14 cellular contexts compared by ENCODE assay signal in the genomic region with DNA sequence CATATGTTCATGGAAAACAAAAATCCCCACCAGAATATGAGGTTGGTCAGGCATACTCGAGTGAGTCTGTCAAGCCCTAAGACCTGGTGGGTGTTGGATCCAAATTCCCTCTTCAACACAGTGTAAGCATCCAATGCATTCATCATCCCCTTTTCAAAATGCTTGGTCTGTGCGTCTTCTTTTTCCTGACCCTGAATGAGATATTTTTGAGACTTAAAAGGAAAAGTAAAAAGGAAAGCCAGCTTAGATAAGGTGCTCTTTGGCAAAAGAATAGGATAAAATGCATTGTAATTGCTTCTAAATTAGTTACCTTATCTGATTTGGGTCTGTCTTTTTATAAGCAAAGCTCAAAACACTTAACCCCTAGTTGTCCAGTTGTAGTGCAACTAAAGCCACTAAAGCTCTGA.
DNase-seq lines count a peak whose midpoint lies in the region; ATAC-seq and TF ChIP-seq lines count a peak whose summit lies in the region.
"Had no signal": no experiment of that assay in that cellular context is flagged by ENCODE, and none has a peak within 500 bp of the region (broad histone marks: within the 10 kb centered on the region; RNA-seq: fewer than 3 reads in every experiment).

No MANE protein-coding gene starts in this region.

- H3K9me3 ChIP-seq in WERI-Rb-1 (ENCODE audit: severe bottlenecking) (no peaks in the 10 kb centered on the region), H9 (ENCODE audit: control insufficient read depth, low read depth, low read length) (no peaks in the 10 kb centered on the region)
- H3K9me3 ChIP-seq: BLaER1 had no signal

- ATAC-seq in activated naive CD4-positive, alpha-beta T cell treated with anti-CD3 and anti-CD28 coated beads, Interleukin-2, amount 50 U/mL, for 72 hours: no peak
- peak; percentile 71 for ATAC-seq in SK-N-SH treated with all-trans-retinoic acid at 6 μM for 48 hours

- H3K27me3 ChIP-seq in WERI-Rb-1 (ENCODE audit: insufficient read depth, low read depth, severe bottlenecking) (no peaks in the 10 kb centered on the region), H9 (ENCODE audit: insufficient read depth, low read length) (no peaks in the 10 kb centered on the region)
- H3K27me3 ChIP-seq: BLaER1 had no signal

- no peak overlapping the region for H4K8ac ChIP-seq in H9 (replicated peaks; ENCODE audit: insufficient read length, low read depth, low read length)

- no peak overlapping the region for H2AK5ac ChIP-seq in H9 (ENCODE audit: insufficient read length, low read length)

- H2AFZ ChIP-seq in H9 (ENCODE audit: low read length): no peak overlapping the region

- no peak overlapping the region for H3K4ac ChIP-seq in H9 (ENCODE audit: low read depth, low read length)

- no peak overlapping the region for H3K23ac ChIP-seq in H9 (ENCODE audit: insufficient read length, low read depth, low read length)

- no CpG with 5 or more reads among the region's 2 CpGs for WGBS in H9 (ENCODE audit: extremely low coverage, insufficient read length, low lambda C conversion rate)

- no peaks in the 10 kb centered on the region for H4K20me1 ChIP-seq in H9 (ENCODE audit: control insufficient read depth, insufficient read depth, insufficient read length)
- H4K20me1 ChIP-seq: BLaER1 had no signal

- H3K9me3 Mint-ChIP-seq in activated naive CD4-positive, alpha-beta T cell treated with anti-CD3 and anti-CD28 coated beads, Interleukin-2, amount 10 ng/mL, durations not matched to agents 7 days and 5 days: peaks cover 9% of the 10 kb centered on the region
- H3K9me3 Mint-ChIP-seq in activated naive CD4-positive, alpha-beta T cell treated with anti-CD3 and anti-CD28 coated beads, Interleukin-2, amount 50 U/mL, for 72 hours: peaks cover 0 to 16% of the 10 kb centered on the region in 2 donors
- H3K9me3 Mint-ChIP-seq in H9: peaks cover 0 to 4% of the 10 kb centered on the region in 2 experiments; a peak in 2 of 5 replicates

- no peak overlapping the region for H3K18ac ChIP-seq in H9 (ENCODE audit: insufficient read length, low read depth, low read length)

- H3K27ac ChIP-seq in WERI-Rb-1: no peak overlapping the region
- H3K27ac ChIP-seq in H9 (ENCODE audit: insufficient read length, low read depth, low read length): no peak overlapping the region
- H3K27ac ChIP-seq: 22Rv1, BLaER1 had no signal

- H2BK12ac ChIP-seq in H9 (ENCODE audit: insufficient read length, low read depth, low read length): no peak overlapping the region

- H3K9ac ChIP-seq in H9 (ENCODE audit: extremely low read depth, insufficient read length, low read length): no peak overlapping the region
- H3K9ac ChIP-seq: BLaER1 had no signal

- no peak overlapping the region for H3T11ph ChIP-seq in H9 (ENCODE audit: low read length)

- peaks cover 31% of the 10 kb centered on the region for H3K4me1 Mint-ChIP-seq in activated naive CD4-positive, alpha-beta T cell treated with anti-CD3 and anti-CD28 coated beads, Interleukin-2, amount 10 ng/mL, durations not matched to agents 7 days and 5 days
- peaks cover 3 to 11% of the 10 kb centered on the region in 2 experiments; a peak in 3 of 4 replicates for H3K4me1 Mint-ChIP-seq in H9

- H3K36me3 ChIP-seq in WERI-Rb-1: no peaks in the 10 kb centered on the region
- H3K36me3 ChIP-seq: BLaER1 had no signal

- H3K79me1 ChIP-seq in H9 (ENCODE audit: insufficient read depth, low read depth, low read length, poor library complexity, severe bottlenecking): no peaks in the 10 kb centered on the region

- H2BK5ac ChIP-seq in H9 (ENCODE audit: insufficient read length, low read length): no peak overlapping the region

- no peak overlapping the region for H3K4me3 Mint-ChIP-seq in activated naive CD4-positive, alpha-beta T cell treated with anti-CD3 and anti-CD28 coated beads, Interleukin-2, amount 10 ng/mL, durations not matched to agents 7 days and 5 days
- no peak overlapping the region for H3K4me3 Mint-ChIP-seq in H9
- H3K4me3 Mint-ChIP-seq: IgD-negative memory B cell had no signal

- no peak overlapping the region for H3K14ac ChIP-seq in H9 (ENCODE audit: insufficient read depth, low read length)

- H3K4me1 ChIP-seq in H9 (ENCODE audit: insufficient read depth, low read length): no peaks in the 10 kb centered on the region

- CTCF ChIA-PET in activated naive CD4-positive, alpha-beta T cell treated with anti-CD3 and anti-CD28 coated beads, Interleukin-2, amount 10 ng/mL, durations not matched to agents 7 days and 5 days (lab: Charles Lee): interaction anchor here (0.7 kb wide), 1 partner anchor 197 kb away, joined by 3 read pairs; no protein-coding TSS in a partner anchor

- no peak overlapping the region for H3K4me2 ChIP-seq in H9 (ENCODE audit: insufficient read depth, insufficient read length, low read length)
- H3K4me2 ChIP-seq: BLaER1 had no signal

- no peaks in the 10 kb centered on the region for H3K23me2 ChIP-seq in H9 (ENCODE audit: insufficient read length, low read depth, low read length, poor library complexity, severe bottlenecking)

- TF ChIP-seq CTCF in WERI-Rb-1 (IDR thresholded peaks at IDR 0.05; ENCODE audit: low read depth, low read length) (no peak), H9 (conservative IDR thresholded peaks at IDR 0.05) (no peak)

- no peak overlapping the region for H4K91ac ChIP-seq in H9 (ENCODE audit: insufficient read length, low read depth, low read length)

- no peak overlapping the region for H3K56ac ChIP-seq in H9 (ENCODE audit: insufficient read length, low read depth, low read length)

- in situ Hi-C loops in ACHN (cut with HindIII; ENCODE audit: low pct_ligation_motif_present, low pct_unique_long_range_greater_than_20kb, low sequenced_read_pairs): no loop called here

- no peak overlapping the region for H2BK20ac ChIP-seq in H9 (ENCODE audit: low read depth, low read length, poor library complexity, severe bottlenecking)

- peak overlapping the region; percentile 91 for H3K27ac Mint-ChIP-seq in activated naive CD4-positive, alpha-beta T cell treated with anti-CD3 and anti-CD28 coated beads, Interleukin-2, amount 10 ng/mL, durations not matched to agents 7 days and 5 days
- H3K27ac Mint-ChIP-seq in activated naive CD4-positive, alpha-beta T cell treated with anti-CD3 and anti-CD28 coated beads, Interleukin-2, amount 50 U/mL, for 72 hours: no peak overlapping the region
- H3K27ac Mint-ChIP-seq in H9: no peak overlapping the region

- H3K79me2 ChIP-seq in H9 (ENCODE audit: insufficient read depth, low read length): no peaks in the 10 kb centered on the region

- H3K36me3 Mint-ChIP-seq in activated naive CD4-positive, alpha-beta T cell treated with anti-CD3 and anti-CD28 coated beads, Interleukin-2, amount 10 ng/mL, durations not matched to agents 7 days and 5 days: peaks cover 7% of the 10 kb centered on the region
- H3K36me3 Mint-ChIP-seq in activated naive CD4-positive, alpha-beta T cell treated with anti-CD3 and anti-CD28 coated beads, Interleukin-2, amount 50 U/mL, for 72 hours: peaks cover 0 to 7% of the 10 kb centered on the region in 2 donors
- peaks cover 0 to 1% (median 0%) of the 10 kb centered on the region in 3 experiments; a peak in 1 of 7 replicates for H3K36me3 Mint-ChIP-seq in H9 (ENCODE audit: insufficient read depth in 1 of 3, low read depth in 3 of 3)

- H3K27me3 Mint-ChIP-seq in activated naive CD4-positive, alpha-beta T cell treated with anti-CD3 and anti-CD28 coated beads, Interleukin-2, amount 10 ng/mL, durations not matched to agents 7 days and 5 days: no peaks in the 10 kb centered on the region
- no peaks in the 10 kb centered on the region; the same call in 1 of the 2 replicates for H3K27me3 Mint-ChIP-seq in H9 (ENCODE audit: low read depth)
- H3K27me3 Mint-ChIP-seq: IgD-negative memory B cell had no signal

- no peak overlapping the region for H4K5ac ChIP-seq in H9 (ENCODE audit: insufficient read length, low read depth, low read length)

- DNase-seq in activated naive CD4-positive, alpha-beta T cell treated with anti-CD3 and anti-CD28 coated beads, Interleukin-2, amount 10 ng/mL, durations not matched to agents 7 days and 5 days: no peak
- no peak for DNase-seq in activated naive CD4-positive, alpha-beta T cell treated with anti-CD3 and anti-CD28 coated beads, Interleukin-2, amount 50 U/mL, for 72 hours (ENCODE audit: low spot score in 2 of 2)
- peak; percentile 42 for DNase-seq in fibroblast of peridontal ligament (ENCODE audit: extremely low read depth)
- DNase-seq in WERI-Rb-1: no peak
- no peak for DNase-seq in H9
- no peak for DNase-seq in ACHN
- no peak for DNase-seq in AML-193 (lab: John Stamatoyannopoulos, UW)
- DNase-seq: NCI-H187, NCI-H526 treated with DMSO at 0.1 percent for 48 hours, SHP77 had no signal

- no peak overlapping the region for H2BK120ac ChIP-seq in H9 (ENCODE audit: low read depth, low read length, poor library complexity, severe bottlenecking)

- no peak overlapping the region for H2BK15ac ChIP-seq in H9 (ENCODE audit: low read depth, low read length)

- H3K4me3 ChIP-seq in WERI-Rb-1 (ENCODE audit: low read depth, low read length): no peak overlapping the region
- H3K4me3 ChIP-seq: BLaER1 had no signal

TF ChIP-seq in SK-N-SH treated with all-trans-retinoic acid at 6 μM for 48 hours, 23 proteins besides CTCF, POLR2A, EP300 and RAD21 (continues in another document):
- TF ChIP-seq, protein P1, sequence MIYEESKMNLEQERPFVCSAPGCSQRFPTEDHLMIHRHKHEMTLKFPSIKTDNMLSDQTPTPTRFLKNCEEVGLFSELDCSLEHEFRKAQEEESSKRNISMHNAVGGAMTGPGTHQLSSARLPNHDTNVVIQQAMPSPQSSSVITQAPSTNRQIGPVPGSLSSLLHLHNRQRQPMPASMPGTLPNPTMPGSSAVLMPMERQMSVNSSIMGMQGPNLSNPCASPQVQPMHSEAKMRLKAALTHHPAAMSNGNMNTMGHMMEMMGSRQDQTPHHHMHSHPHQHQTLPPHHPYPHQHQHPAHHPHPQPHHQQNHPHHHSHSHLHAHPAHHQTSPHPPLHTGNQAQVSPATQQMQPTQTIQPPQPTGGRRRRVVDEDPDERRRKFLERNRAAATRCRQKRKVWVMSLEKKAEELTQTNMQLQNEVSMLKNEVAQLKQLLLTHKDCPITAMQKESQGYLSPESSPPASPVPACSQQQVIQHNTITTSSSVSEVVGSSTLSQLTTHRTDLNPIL (CRISPR knock-in tag; IDR thresholded peaks at IDR 0.05; ENCODE audit: low read depth): 0 out of 2 replicates have a peak, but pooled peaks have one; percentile 42
- TF ChIP-seq ISL1 (CRISPR knock-in tag; IDR thresholded peaks at IDR 0.05) (peak; percentile 98), ESRRG (CRISPR knock-in tag; IDR thresholded peaks at IDR 0.05) (0 out of 2 replicates have a peak, but pooled peaks have one; percentile 26)
